In the genomic region with DNA sequence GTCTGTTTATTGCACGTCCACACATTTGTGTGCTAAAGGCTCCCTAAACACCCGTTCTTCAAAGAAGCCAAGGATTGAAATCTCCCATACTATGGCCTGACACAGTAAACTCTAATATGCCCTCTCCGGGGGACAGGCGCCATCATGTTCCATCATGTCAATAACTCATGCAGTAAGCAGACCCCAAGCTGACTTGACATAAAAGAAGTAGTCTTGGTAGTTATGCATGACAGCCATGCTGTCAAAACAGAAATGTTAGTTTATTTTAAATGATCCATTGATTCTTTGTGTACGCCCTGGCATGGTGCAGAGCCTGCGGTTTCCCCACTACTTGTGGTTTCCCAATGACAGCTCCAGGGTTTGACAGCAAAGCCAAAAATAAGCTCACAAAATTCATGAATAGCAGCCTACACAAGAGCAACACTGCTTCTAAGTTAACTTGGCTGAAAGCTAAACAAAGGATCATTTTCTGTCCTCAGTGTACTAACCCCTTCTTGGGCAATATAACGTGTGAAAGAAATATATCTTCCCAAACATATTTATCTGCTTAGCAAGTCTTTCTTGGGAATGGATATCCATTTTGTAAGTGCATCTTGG, we compare ENCODE assay signal across 22 cellular contexts. TPM values are rescaled to one million over a fixed set of nuclear protein-coding genes. Genes with fewer than 3 reads are reported as not detected.
DNase-seq lines count a peak whose midpoint lies in the region; ATAC-seq and TF ChIP-seq lines count a peak whose summit lies in the region.
"Had no signal": no experiment of that assay in that cellular context is flagged by ENCODE, and none has a peak within 500 bp of the region (broad histone marks: within the 10 kb centered on the region; RNA-seq: fewer than 3 reads in every experiment).

No MANE protein-coding gene starts in this region.

- no peak overlapping the region for H3K27ac Mint-ChIP-seq in osteocyte (ENCODE audit: unreplicated experiment)
- H3K27ac Mint-ChIP-seq: brain had no signal

- peaks cover 21% of the 10 kb centered on the region for H3K79me1 ChIP-seq in mesenchymal stem cell (replicated peaks; ENCODE audit: low read length, poor library complexity, severe bottlenecking)

- H3K9me3 ChIP-seq in mesenchymal stem cell (ENCODE audit: control insufficient read depth, low read length), result no peaks in the 10 kb centered on the region
- H3K9me3 ChIP-seq: mucosa of descending colon, transverse colon had no signal

- peaks cover 8% of the 10 kb centered on the region for H3K4me1 Mint-ChIP-seq in osteocyte (ENCODE audit: unreplicated experiment)
- H3K4me1 Mint-ChIP-seq: brain; stimulated activated naive CD8-positive, alpha-beta T cell treated with anti-CD3 and anti-CD28 coated beads, Interleukin-15, amount 100 ng/mL, for 72 hours had no signal

- H2BK15ac ChIP-seq in mesenchymal stem cell (ENCODE audit: low read depth, poor library complexity, severe bottlenecking), result no peak overlapping the region

- H2AFZ ChIP-seq in mesenchymal stem cell (ENCODE audit: low read depth, low read length), result no peak overlapping the region

- H3K23ac ChIP-seq in mesenchymal stem cell (ENCODE audit: low read length in 2 of 2), result no peak overlapping the region

- no peak overlapping the region for H3K14ac ChIP-seq in mesenchymal stem cell (ENCODE audit: low read length in 2 of 2)

- TF ChIP-seq POLR2A in GM18505 (IDR thresholded peaks at IDR 0.05; ENCODE audit: borderline replicate concordance, extremely low read depth, insufficient read depth, insufficient read length), result no peak

- DNase-seq in COLO829 (ENCODE audit: low spot score), result peak; percentile 93
- peak; percentile 8 for DNase-seq in NCI-H128 (lab: John Stamatoyannopoulos, UW; ENCODE audit: unreplicated experiment)
- DNase-seq in UCSD-AML1 (lab: John Stamatoyannopoulos, UW; ENCODE audit: unreplicated experiment), result peak; percentile 41
- peak; percentile 17 for DNase-seq in mesenchymal stem cell
- DNase-seq in osteocyte (ENCODE audit: extremely low spot score, unreplicated experiment), result no peak
- DNase-seq in NCI-H2227 treated with DMSO at 0.1 percent for 48 hours (lab: John Stamatoyannopoulos, UW), result no peak
- DNase-seq in mucosa of gallbladder (ENCODE audit: low spot score), result no peak
- DNase-seq: activated CD4-positive, CD25-positive, alpha-beta regulatory T cell treated with anti-CD3 and anti-CD28 coated beads, Interleukin-2, amount 50 U/mL, for 72 hours; activated CD8-positive, alpha-beta memory T cell treated with anti-CD3 and anti-CD28 coated beads for 24 hours; activated T-cell treated with anti-CD3 and anti-CD28 coated beads, Interleukin-2, amount 50 U/mL, for 48 hours; left ventricle myocardium superior; mucosa of descending colon; NCI-H1436; RPMI8226; stimulated activated CD4-positive, alpha-beta T cell treated with anti-CD3 and anti-CD28 coated beads, Interleukin-4, amount 100 ng/mL, for 1 hour; stimulated activated naive CD8-positive, alpha-beta T cell treated with anti-CD3 and anti-CD28 coated beads, Interleukin-15, amount 100 ng/mL, for 72 hours; T-helper 9 cell; transverse colon had no signal

- H3K9me3 Mint-ChIP-seq in osteocyte (ENCODE audit: unreplicated experiment), result no peaks in the 10 kb centered on the region
- H3K9me3 Mint-ChIP-seq: activated naive CD4-positive, alpha-beta T cell treated with anti-CD3 and anti-CD28 coated beads, Interleukin-2, amount 50 U/mL, for 72 hours; brain; stimulated activated naive CD8-positive, alpha-beta T cell treated with anti-CD3 and anti-CD28 coated beads, Interleukin-15, amount 100 ng/mL, for 72 hours had no signal

- H2BK5ac ChIP-seq in mesenchymal stem cell (ENCODE audit: low read depth, low read length, poor library complexity, severe bottlenecking), result peak overlapping the region; percentile 44

- no peak overlapping the region for H4K8ac ChIP-seq in mesenchymal stem cell (ENCODE audit: low read length)

- WGBS in mesenchymal stem cell, result 96% methylated on average over 6 of the region's 7 CpGs

- no peak overlapping the region for H3K18ac ChIP-seq in mesenchymal stem cell (ENCODE audit: low read depth in 1 of 2, low read length in 2 of 2)

- H3K4me3 Mint-ChIP-seq in osteocyte (ENCODE audit: unreplicated experiment), result no peak overlapping the region
- H3K4me3 Mint-ChIP-seq: brain; stimulated activated naive CD8-positive, alpha-beta T cell treated with anti-CD3 and anti-CD28 coated beads, Interleukin-15, amount 100 ng/mL, for 72 hours had no signal

- no peak for ATAC-seq in GM18505 (IDR thresholded peaks at IDR 0.05; ENCODE audit: unreplicated experiment)
- ATAC-seq: activated naive CD4-positive, alpha-beta T cell treated with anti-CD3 and anti-CD28 coated beads, Interleukin-2, amount 50 U/mL, for 72 hours; left ventricle myocardium superior; mucosa of descending colon; stimulated activated naive CD8-positive, alpha-beta T cell treated with anti-CD3 and anti-CD28 coated beads, Interleukin-15, amount 100 ng/mL, for 72 hours had no signal

- peaks cover 20% of the 10 kb centered on the region for H3K4me1 ChIP-seq in mesenchymal stem cell (ENCODE audit: control insufficient read depth, insufficient read depth, low read depth, low read length)
- H3K4me1 ChIP-seq: transverse colon had no signal

- peaks cover 33% of the 10 kb centered on the region for H3K36me3 Mint-ChIP-seq in osteocyte (ENCODE audit: unreplicated experiment)

- no peaks in the 10 kb centered on the region for H3K27me3 Mint-ChIP-seq in osteocyte (ENCODE audit: unreplicated experiment)
- H3K27me3 Mint-ChIP-seq: stimulated activated naive CD8-positive, alpha-beta T cell treated with anti-CD3 and anti-CD28 coated beads, Interleukin-15, amount 100 ng/mL, for 72 hours had no signal

- no peak overlapping the region for H4K91ac ChIP-seq in mesenchymal stem cell (ENCODE audit: low read length)

- no peaks in the 10 kb centered on the region for H3K27me3 ChIP-seq in mesenchymal stem cell (ENCODE audit: control insufficient read depth in 1 of 2, insufficient read depth in 1 of 2, low read length in 2 of 2)
- H3K27me3 ChIP-seq: transverse colon had no signal

- H3K4ac ChIP-seq in mesenchymal stem cell (ENCODE audit: low read depth in 1 of 2, low read length in 2 of 2), result no peak overlapping the region

- H3K4me3 ChIP-seq in mesenchymal stem cell (ENCODE audit: insufficient read depth in 1 of 2, low read depth in 1 of 2, low read length in 2 of 2), result no peak overlapping the region
- H3K4me3 ChIP-seq: mucosa of descending colon, transverse colon had no signal

- H2BK12ac ChIP-seq in mesenchymal stem cell (ENCODE audit: low read length in 2 of 2), result no peak overlapping the region

- H3K9ac ChIP-seq in mesenchymal stem cell (ENCODE audit: low read length), result no peak overlapping the region

- H2BK120ac ChIP-seq in mesenchymal stem cell (ENCODE audit: low read depth, low read length), result no peak overlapping the region

- H3K4me2 ChIP-seq in mesenchymal stem cell (ENCODE audit: low read length, poor library complexity, severe bottlenecking), result no peak overlapping the region

- peaks cover 43 to 74% of the 10 kb centered on the region in 2 experiments for H3K36me3 ChIP-seq in mesenchymal stem cell (ENCODE audit: control insufficient read depth in 1 of 2, insufficient read depth in 2 of 2, low read depth in 1 of 2, low read length in 2 of 2)

- H3K27ac ChIP-seq in mesenchymal stem cell (ENCODE audit: low read length, poor library complexity, severe bottlenecking), result peak overlapping the region; percentile 86
- H3K27ac ChIP-seq: transverse colon had no signal

- peak overlapping the region; percentile 51 for H2AK5ac ChIP-seq in mesenchymal stem cell (ENCODE audit: low read length, severe bottlenecking)

- TF ChIP-seq CTCF in osteocyte (IDR thresholded peaks at IDR 0.05), result no peak

RNA-seq across cellular contexts. Expression of a gene that starts 56.5 kb away (rescaled TPM):
- polyA plus RNA-seq in mesenchymal stem cell (2013, experiment 1 of 2), result not detected
- polyA plus RNA-seq in mesenchymal stem cell (2013, experiment 2 of 2), result not detected
- total RNA-seq in osteocyte, result not detected in 2 replicates
- total RNA-seq in mucosa of gallbladder, result not detected
- total RNA-seq: left ventricle myocardium superior, LHCN-M2, transverse colon had no signal

RNA-seq across cellular contexts. Expression of a gene that starts 59.9 kb away (rescaled TPM):
- 19.0 TPM for polyA plus RNA-seq in mesenchymal stem cell (2013, experiment 1 of 2)
- 18.1 TPM for polyA plus RNA-seq in mesenchymal stem cell (2013, experiment 2 of 2)
- total RNA-seq in osteocyte (67.9 and 71.0 TPM in 2 replicates), mucosa of gallbladder (36.2 TPM)

Comparison
In these comparisons a context has a peak if more than half of its experiments do, and no peak if none do; other contexts are left out.
1. DNase-seq: peak in COLO829 (single experiment), NCI-H128 (single experiment), UCSD-AML1 (single experiment) and mesenchymal stem cell (single experiment); none in osteocyte (single experiment), NCI-H2227 treated with DMSO at 0.1 percent for 48 hours (single experiment) and mucosa of gallbladder (single experiment).